Comparison of ENCODE assay signal across 1 cellular context in the genomic region with DNA sequence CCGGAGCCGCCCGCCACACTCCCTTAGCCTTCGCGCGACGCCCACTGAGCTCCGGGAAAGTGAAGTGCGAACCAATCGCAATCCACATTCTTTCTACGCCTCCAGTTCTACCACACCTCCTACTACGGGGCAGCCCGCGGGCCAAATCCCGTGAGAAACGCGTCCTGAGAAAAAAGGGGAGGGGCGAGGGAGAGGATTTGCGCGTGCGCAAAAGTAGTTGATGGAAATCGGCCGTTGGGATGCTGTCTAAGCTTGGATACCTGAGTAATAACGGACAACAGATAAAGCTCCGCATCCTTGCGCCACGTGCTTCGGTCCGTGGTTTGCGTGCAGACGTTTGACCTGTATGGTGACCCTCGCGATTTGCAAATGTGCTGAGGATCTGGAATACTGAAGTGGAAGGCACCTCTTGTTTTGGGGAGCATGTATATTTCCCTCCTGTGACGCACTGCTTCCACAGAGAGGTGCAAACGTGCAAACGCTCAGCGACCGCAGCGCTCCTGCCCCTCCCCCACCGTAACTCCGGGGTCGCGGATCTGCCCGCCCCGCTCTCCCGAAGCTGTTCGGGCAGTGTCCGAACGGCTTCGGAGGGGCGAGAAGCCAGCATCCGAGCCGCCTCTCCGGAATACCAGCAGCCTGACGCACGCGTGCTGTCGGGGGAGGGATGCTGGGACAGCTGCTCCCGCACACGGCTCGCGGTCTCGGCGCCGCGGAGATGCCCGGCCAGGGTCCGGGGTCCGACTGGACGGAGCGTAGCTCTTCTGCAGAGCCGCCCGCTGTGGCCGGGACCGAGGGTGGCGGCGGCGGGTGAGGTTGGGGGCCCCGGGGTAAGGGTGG.
TF ChIP-seq lines count a peak whose summit lies in the region.

FAM216A (plus strand) TSS at position 634 of the 837 bp plus-strand sequence; CDS start at position 665, 31 bp downstream.
GPN3 (minus strand) TSS at position 46 of the 837 bp plus-strand sequence. CDS start 54 bp downstream, outside the sequence.

TF ChIP-seq in K562, 482 proteins besides CTCF, POLR2A, EP300 and RAD21 (continued from another document and continues in another):
- TF ChIP-seq, protein P1, sequence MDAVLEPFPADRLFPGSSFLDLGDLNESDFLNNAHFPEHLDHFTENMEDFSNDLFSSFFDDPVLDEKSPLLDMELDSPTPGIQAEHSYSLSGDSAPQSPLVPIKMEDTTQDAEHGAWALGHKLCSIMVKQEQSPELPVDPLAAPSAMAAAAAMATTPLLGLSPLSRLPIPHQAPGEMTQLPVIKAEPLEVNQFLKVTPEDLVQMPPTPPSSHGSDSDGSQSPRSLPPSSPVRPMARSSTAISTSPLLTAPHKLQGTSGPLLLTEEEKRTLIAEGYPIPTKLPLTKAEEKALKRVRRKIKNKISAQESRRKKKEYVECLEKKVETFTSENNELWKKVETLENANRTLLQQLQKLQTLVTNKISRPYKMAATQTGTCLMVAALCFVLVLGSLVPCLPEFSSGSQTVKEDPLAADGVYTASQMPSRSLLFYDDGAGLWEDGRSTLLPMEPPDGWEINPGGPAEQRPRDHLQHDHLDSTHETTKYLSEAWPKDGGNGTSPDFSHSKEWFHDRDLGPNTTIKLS (IDR thresholded peaks at IDR 0.05; ENCODE audit: borderline replicate concordance, low read depth) = peak; percentile 21; the same call in 1 of the 2 replicates
- TF ChIP-seq YBX1 (IDR thresholded peaks at IDR 0.05) (no peak), CREB5 (CRISPR knock-in tag; IDR thresholded peaks at IDR 0.05) (no peak), ETV6 (IDR thresholded peaks at IDR 0.05; ENCODE audit: borderline replicate concordance in 1 of 2, low read depth in 2 of 2, low read length in 1 of 2) (0 out of 4 replicates have a peak, but pooled peaks of 1 of the 2 experiments have one; percentile 30), ETV6 (CRISPR knock-in tag; IDR thresholded peaks at IDR 0.05; ENCODE audit: borderline replicate concordance) (no peak), RBM25 (IDR thresholded peaks at IDR 0.05; ENCODE audit: low read depth, low read length, severe bottlenecking) (peak; percentile 21), ETS2 (tag; IDR thresholded peaks at IDR 0.05; ENCODE audit: borderline replicate concordance, poor library complexity, severe bottlenecking) (no peak), NCOA6 (IDR thresholded peaks at IDR 0.05) (peak; percentile 63), CC2D1A (IDR thresholded peaks at IDR 0.05) (0 out of 2 replicates have a peak, but pooled peaks have one; percentile 52), PHF8 (IDR thresholded peaks at IDR 0.05; ENCODE audit: borderline replicate concordance, low read length) (peak; percentile 67; the same call in 1 of the 2 replicates), ASH1L (IDR thresholded peaks at IDR 0.05; ENCODE audit: borderline replicate concordance, low read depth, partially characterized antibody) (no peak), NR2C1 (IDR thresholded peaks at IDR 0.05) (0 out of 2 replicates have a peak, but pooled peaks have one; percentile 49), NR2C1 (tag; IDR thresholded peaks at IDR 0.05) (peak; percentile 77), ZNF12 (CRISPR knock-in tag; IDR thresholded peaks at IDR 0.05) (peak; percentile 49; the same call in 1 of the 2 replicates), ZNF224 (CRISPR knock-in tag; IDR thresholded peaks at IDR 0.05) (no peak), LCOR (CRISPR knock-in tag; IDR thresholded peaks at IDR 0.05) (peak; percentile 79; the same call in 1 of the 2 replicates), RBM17 (IDR thresholded peaks at IDR 0.05; ENCODE audit: borderline replicate concordance, low read depth, low read length) (no peak), TCF3 (CRISPR knock-in tag; IDR thresholded peaks at IDR 0.05) (no peak; the same call in 1 of the 2 replicates), ZNF609 (CRISPR knock-in tag; IDR thresholded peaks at IDR 0.05; ENCODE audit: borderline replicate concordance) (no peak; the same call in 1 of the 2 replicates), NRF1 (conservative IDR thresholded peaks at IDR 0.05 in 1 of 2, IDR thresholded peaks at IDR 0.05 in 1 of 2) (peak; percentile 87 to 89), HEY1 (CRISPR knock-in tag; IDR thresholded peaks at IDR 0.05; ENCODE audit: borderline replicate concordance) (no peak), ZNF644 (tag; IDR thresholded peaks at IDR 0.05; ENCODE audit: low read depth) (0 out of 2 replicates have a peak, but pooled peaks have one; percentile 6)
- TF ChIP-seq, protein P2, sequence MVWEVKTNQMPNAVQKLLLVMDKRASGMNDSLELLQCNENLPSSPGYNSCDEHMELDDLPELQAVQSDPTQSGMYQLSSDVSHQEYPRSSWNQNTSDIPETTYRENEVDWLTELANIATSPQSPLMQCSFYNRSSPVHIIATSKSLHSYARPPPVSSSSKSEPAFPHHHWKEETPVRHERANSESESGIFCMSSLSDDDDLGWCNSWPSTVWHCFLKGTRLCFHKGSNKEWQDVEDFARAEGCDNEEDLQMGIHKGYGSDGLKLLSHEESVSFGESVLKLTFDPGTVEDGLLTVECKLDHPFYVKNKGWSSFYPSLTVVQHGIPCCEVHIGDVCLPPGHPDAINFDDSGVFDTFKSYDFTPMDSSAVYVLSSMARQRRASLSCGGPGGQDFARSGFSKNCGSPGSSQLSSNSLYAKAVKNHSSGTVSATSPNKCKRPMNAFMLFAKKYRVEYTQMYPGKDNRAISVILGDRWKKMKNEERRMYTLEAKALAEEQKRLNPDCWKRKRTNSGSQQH (CRISPR knock-in tag; IDR thresholded peaks at IDR 0.05) = no peak
- TF ChIP-seq, protein P3, sequence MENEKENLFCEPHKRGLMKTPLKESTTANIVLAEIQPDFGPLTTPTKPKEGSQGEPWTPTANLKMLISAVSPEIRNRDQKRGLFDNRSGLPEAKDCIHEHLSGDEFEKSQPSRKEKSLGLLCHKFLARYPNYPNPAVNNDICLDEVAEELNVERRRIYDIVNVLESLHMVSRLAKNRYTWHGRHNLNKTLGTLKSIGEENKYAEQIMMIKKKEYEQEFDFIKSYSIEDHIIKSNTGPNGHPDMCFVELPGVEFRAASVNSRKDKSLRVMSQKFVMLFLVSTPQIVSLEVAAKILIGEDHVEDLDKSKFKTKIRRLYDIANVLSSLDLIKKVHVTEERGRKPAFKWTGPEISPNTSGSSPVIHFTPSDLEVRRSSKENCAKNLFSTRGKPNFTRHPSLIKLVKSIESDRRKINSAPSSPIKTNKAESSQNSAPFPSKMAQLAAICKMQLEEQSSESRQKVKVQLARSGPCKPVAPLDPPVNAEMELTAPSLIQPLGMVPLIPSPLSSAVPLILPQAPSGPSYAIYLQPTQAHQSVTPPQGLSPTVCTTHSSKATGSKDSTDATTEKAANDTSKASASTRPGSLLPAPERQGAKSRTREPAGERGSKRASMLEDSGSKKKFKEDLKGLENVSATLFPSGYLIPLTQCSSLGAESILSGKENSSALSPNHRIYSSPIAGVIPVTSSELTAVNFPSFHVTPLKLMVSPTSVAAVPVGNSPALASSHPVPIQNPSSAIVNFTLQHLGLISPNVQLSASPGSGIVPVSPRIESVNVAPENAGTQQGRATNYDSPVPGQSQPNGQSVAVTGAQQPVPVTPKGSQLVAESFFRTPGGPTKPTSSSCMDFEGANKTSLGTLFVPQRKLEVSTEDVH (IDR thresholded peaks at IDR 0.05; ENCODE audit: low read depth, partially characterized antibody) = no peak
- TF ChIP-seq, protein P4, sequence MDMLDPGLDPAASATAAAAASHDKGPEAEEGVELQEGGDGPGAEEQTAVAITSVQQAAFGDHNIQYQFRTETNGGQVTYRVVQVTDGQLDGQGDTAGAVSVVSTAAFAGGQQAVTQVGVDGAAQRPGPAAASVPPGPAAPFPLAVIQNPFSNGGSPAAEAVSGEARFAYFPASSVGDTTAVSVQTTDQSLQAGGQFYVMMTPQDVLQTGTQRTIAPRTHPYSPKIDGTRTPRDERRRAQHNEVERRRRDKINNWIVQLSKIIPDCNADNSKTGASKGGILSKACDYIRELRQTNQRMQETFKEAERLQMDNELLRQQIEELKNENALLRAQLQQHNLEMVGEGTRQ (CRISPR knock-in tag; IDR thresholded peaks at IDR 0.05) = no peak
- TF ChIP-seq, protein P5, sequence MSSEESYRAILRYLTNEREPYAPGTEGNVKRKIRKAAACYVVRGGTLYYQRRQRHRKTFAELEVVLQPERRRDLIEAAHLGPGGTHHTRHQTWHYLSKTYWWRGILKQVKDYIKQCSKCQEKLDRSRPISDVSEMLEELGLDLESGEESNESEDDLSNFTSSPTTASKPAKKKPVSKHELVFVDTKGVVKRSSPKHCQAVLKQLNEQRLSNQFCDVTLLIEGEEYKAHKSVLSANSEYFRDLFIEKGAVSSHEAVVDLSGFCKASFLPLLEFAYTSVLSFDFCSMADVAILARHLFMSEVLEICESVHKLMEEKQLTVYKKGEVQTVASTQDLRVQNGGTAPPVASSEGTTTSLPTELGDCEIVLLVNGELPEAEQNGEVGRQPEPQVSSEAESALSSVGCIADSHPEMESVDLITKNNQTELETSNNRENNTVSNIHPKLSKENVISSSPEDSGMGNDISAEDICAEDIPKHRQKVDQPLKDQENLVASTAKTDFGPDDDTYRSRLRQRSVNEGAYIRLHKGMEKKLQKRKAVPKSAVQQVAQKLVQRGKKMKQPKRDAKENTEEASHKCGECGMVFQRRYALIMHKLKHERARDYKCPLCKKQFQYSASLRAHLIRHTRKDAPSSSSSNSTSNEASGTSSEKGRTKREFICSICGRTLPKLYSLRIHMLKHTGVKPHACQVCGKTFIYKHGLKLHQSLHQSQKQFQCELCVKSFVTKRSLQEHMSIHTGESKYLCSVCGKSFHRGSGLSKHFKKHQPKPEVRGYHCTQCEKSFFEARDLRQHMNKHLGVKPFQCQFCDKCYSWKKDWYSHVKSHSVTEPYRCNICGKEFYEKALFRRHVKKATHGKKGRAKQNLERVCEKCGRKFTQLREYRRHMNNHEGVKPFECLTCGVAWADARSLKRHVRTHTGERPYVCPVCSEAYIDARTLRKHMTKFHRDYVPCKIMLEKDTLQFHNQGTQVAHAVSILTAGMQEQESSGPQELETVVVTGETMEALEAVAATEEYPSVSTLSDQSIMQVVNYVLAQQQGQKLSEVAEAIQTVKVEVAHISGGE (CRISPR knock-in tag; IDR thresholded peaks at IDR 0.05) = peak in 1 of 3 experiments; percentile 17; a peak in 2 of 6 replicates
- TF ChIP-seq, protein P6, sequence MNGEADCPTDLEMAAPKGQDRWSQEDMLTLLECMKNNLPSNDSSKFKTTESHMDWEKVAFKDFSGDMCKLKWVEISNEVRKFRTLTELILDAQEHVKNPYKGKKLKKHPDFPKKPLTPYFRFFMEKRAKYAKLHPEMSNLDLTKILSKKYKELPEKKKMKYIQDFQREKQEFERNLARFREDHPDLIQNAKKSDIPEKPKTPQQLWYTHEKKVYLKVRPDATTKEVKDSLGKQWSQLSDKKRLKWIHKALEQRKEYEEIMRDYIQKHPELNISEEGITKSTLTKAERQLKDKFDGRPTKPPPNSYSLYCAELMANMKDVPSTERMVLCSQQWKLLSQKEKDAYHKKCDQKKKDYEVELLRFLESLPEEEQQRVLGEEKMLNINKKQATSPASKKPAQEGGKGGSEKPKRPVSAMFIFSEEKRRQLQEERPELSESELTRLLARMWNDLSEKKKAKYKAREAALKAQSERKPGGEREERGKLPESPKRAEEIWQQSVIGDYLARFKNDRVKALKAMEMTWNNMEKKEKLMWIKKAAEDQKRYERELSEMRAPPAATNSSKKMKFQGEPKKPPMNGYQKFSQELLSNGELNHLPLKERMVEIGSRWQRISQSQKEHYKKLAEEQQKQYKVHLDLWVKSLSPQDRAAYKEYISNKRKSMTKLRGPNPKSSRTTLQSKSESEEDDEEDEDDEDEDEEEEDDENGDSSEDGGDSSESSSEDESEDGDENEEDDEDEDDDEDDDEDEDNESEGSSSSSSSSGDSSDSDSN (IDR thresholded peaks at IDR 0.05; ENCODE audit: borderline replicate concordance in 1 of 2, low read depth in 2 of 2, low read length in 2 of 2) = 0 out of 4 replicates have a peak, but pooled peaks of 1 of the 2 experiments have one; percentile 37
